19 cellular contexts compared by ENCODE assay signal in the genomic region with DNA sequence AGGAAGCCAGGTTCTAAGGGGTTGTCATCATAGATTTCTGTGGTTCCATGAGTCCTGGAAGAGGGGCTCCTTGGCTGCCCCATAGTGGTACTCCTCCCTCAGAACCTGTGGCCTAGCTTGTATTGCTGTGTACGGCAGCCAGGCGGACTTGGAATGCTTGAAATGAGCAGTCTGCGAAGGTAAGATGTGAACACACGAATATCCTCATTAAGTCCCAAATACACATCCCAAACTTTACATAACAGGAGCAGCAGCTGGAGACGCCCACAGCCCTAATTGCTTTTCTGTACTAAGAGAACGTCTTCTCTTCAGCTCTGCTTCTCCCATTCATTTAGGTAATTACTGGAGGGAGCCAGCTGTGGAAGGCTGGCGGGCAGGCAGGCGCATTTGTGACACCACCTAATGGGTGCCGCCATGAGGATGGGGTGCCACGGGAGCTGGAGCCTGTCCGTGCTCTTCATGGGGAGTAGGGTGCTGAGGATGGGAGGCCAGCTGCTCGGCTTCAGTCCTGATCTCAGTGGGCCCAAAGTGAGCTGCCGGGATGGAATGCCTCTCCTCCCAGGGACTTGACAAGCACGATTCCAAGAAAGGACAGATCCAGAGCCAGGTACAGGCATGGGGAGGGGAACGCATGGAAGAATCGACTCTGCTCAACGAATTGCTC.
"Had no signal": no experiment of that assay in that cellular context is flagged by ENCODE, and none has a peak within 500 bp of the region (broad histone marks: within the 10 kb centered on the region; RNA-seq: fewer than 3 reads in every experiment).

No MANE protein-coding gene starts in this region.

- ATAC-seq: activated CD4-positive, alpha-beta T cell treated with anti-CD3 and anti-CD28 coated beads for 36 hours; naive thymus-derived CD4-positive, alpha-beta T cell; stimulated activated effector memory CD8-positive, alpha-beta T cell treated with anti-CD3 and anti-CD28 coated beads, Interleukin-12 subunit alpha, Interleukin-12 subunit beta, amount 100 ng/mL, for 72 hours had no signal

- H3K27ac Mint-ChIP-seq: activated CD4-positive, alpha-beta T cell treated with anti-CD3 and anti-CD28 coated beads for 36 hours; activated naive CD4-positive, alpha-beta T cell treated with anti-CD3 and anti-CD28 coated beads, Interleukin-2, amount 10 ng/mL, durations not matched to agents 7 days and 5 days; activated T-helper 1 cell treated with anti-CD3 and anti-CD28 coated beads, Interleukin-12 subunit alpha, Interleukin-12 subunit beta, Interleukin-2, Interleukin-4 antibody, amounts not matched to agents 30 ng/mL and 10 ng/mL and 1 ng/mL, durations not matched to agents 14 hours and 24 hours and 36 hours; immature natural killer cell; mesothelial cell of epicardium; naive thymus-derived CD4-positive, alpha-beta T cell; progenitor cell of endocrine pancreas; stimulated activated effector memory CD8-positive, alpha-beta T cell treated with anti-CD3 and anti-CD28 coated beads, Interleukin-12 subunit alpha, Interleukin-12 subunit beta, amount 100 ng/mL, for 72 hours; stimulated activated naive CD8-positive, alpha-beta T cell treated with anti-CD3 and anti-CD28 coated beads, Interleukin-15, Interleukin-2, amounts not matched to agents 100 ng/mL and 50 ng/mL, for 24 hours had no signal

- DNase-seq: activated CD4-positive, alpha-beta T cell treated with anti-CD3 and anti-CD28 coated beads for 36 hours; activated CD4-positive, CD25-positive, alpha-beta regulatory T cell; activated effector memory CD4-positive, alpha-beta T cell treated with anti-CD3 and anti-CD28 coated beads, Interleukin-2, amount 50 U/mL, for 16 hours; activated naive CD4-positive, alpha-beta T cell treated with anti-CD3 and anti-CD28 coated beads, Interleukin-2, amount 10 ng/mL, durations not matched to agents 7 days and 5 days; central memory CD4-positive, alpha-beta T cell; immature natural killer cell; naive thymus-derived CD4-positive, alpha-beta T cell; retina; stimulated activated CD4-positive, alpha-beta T cell treated with anti-CD3 and anti-CD28 coated beads, Interleukin-12 subunit alpha, Interleukin-12 subunit beta, amount 100 ng/mL, for 4 hours; stimulated activated CD4-positive, alpha-beta T cell treated with anti-CD3 and anti-CD28 coated beads, Interleukin-4, amount 100 ng/mL, for 24 hours had no signal

- H3K36me3 ChIP-seq: breast epithelium, gastroesophageal sphincter, upper lobe of left lung had no signal

- H3K9me3 Mint-ChIP-seq: activated naive CD4-positive, alpha-beta T cell treated with anti-CD3 and anti-CD28 coated beads, Interleukin-2, amount 10 ng/mL, durations not matched to agents 7 days and 5 days; activated T-helper 1 cell treated with anti-CD3 and anti-CD28 coated beads, Interleukin-12 subunit alpha, Interleukin-12 subunit beta, Interleukin-2, Interleukin-4 antibody, amounts not matched to agents 30 ng/mL and 10 ng/mL and 1 ng/mL, durations not matched to agents 14 hours and 24 hours and 36 hours; immature natural killer cell; stimulated activated effector memory CD8-positive, alpha-beta T cell treated with anti-CD3 and anti-CD28 coated beads, Interleukin-12 subunit alpha, Interleukin-12 subunit beta, amount 100 ng/mL, for 72 hours; stimulated activated naive CD8-positive, alpha-beta T cell treated with anti-CD3 and anti-CD28 coated beads, Interleukin-15, Interleukin-2, amounts not matched to agents 100 ng/mL and 50 ng/mL, for 24 hours had no signal

- H3K27ac ChIP-seq: breast epithelium, gastroesophageal sphincter had no signal

- H3K9me3 ChIP-seq: upper lobe of left lung had no signal

- H3K4me3 ChIP-seq: breast epithelium, gastroesophageal sphincter, skin epidermis, upper lobe of left lung had no signal

- H3K27me3 ChIP-seq: breast epithelium, gastroesophageal sphincter, upper lobe of left lung had no signal

- H3K4me1 Mint-ChIP-seq: activated naive CD4-positive, alpha-beta T cell treated with anti-CD3 and anti-CD28 coated beads, Interleukin-2, amount 10 ng/mL, durations not matched to agents 7 days and 5 days; mesothelial cell of epicardium; naive thymus-derived CD4-positive, alpha-beta T cell; stimulated activated effector memory CD8-positive, alpha-beta T cell treated with anti-CD3 and anti-CD28 coated beads, Interleukin-12 subunit alpha, Interleukin-12 subunit beta, amount 100 ng/mL, for 72 hours had no signal

- H3K4me3 Mint-ChIP-seq: activated CD4-positive, alpha-beta T cell treated with anti-CD3 and anti-CD28 coated beads for 36 hours; activated naive CD4-positive, alpha-beta T cell treated with anti-CD3 and anti-CD28 coated beads, Interleukin-2, amount 10 ng/mL, durations not matched to agents 7 days and 5 days; activated T-helper 1 cell treated with anti-CD3 and anti-CD28 coated beads, Interleukin-12 subunit alpha, Interleukin-12 subunit beta, Interleukin-2, Interleukin-4 antibody, amounts not matched to agents 30 ng/mL and 10 ng/mL and 1 ng/mL, durations not matched to agents 14 hours and 24 hours and 36 hours; immature natural killer cell; mesothelial cell of epicardium; naive thymus-derived CD4-positive, alpha-beta T cell; stimulated activated effector memory CD8-positive, alpha-beta T cell treated with anti-CD3 and anti-CD28 coated beads, Interleukin-12 subunit alpha, Interleukin-12 subunit beta, amount 100 ng/mL, for 72 hours; stimulated activated naive CD8-positive, alpha-beta T cell treated with anti-CD3 and anti-CD28 coated beads, Interleukin-15, Interleukin-2, amounts not matched to agents 100 ng/mL and 50 ng/mL, for 24 hours had no signal

- H3K36me3 Mint-ChIP-seq: activated naive CD4-positive, alpha-beta T cell treated with anti-CD3 and anti-CD28 coated beads, Interleukin-2, amount 10 ng/mL, durations not matched to agents 7 days and 5 days; immature natural killer cell; naive thymus-derived CD4-positive, alpha-beta T cell; stimulated activated effector memory CD8-positive, alpha-beta T cell treated with anti-CD3 and anti-CD28 coated beads, Interleukin-12 subunit alpha, Interleukin-12 subunit beta, amount 100 ng/mL, for 72 hours had no signal

- H3K4me1 ChIP-seq: breast epithelium had no signal
